Comparison of ENCODE assay signal across 9 cellular contexts in genomic region chr14:105094193-105094907, GRCh38. TPM values are rescaled to one million over a fixed set of nuclear protein-coding genes. Genes with fewer than 3 reads are reported as not detected.
DNase-seq lines count a peak whose midpoint lies in the region; ATAC-seq and TF ChIP-seq lines count a peak whose summit lies in the region.
"Had no signal": no experiment of that assay in that cellular context is flagged by ENCODE, and none has a peak within 500 bp of the region (broad histone marks: within the 10 kb centered on the region; RNA-seq: fewer than 3 reads in every experiment).

No MANE protein-coding gene starts in this region.

- H3K4ac ChIP-seq in mesendoderm (ENCODE audit: low read depth, low read length), result no peak overlapping the region

- H4K8ac ChIP-seq in mesendoderm (ENCODE audit: low read depth, low read length), result no peak overlapping the region

- H3K4me1 ChIP-seq in body of pancreas (peaks cover 47% of the 10 kb centered on the region), mesendoderm (ENCODE audit: control insufficient read depth, low read depth, low read length) (peaks cover 3% of the 10 kb centered on the region)

- no peaks in the 10 kb centered on the region for H3K9me3 ChIP-seq in body of pancreas

- H3K4me3 ChIP-seq in body of pancreas (no peak overlapping the region), mesendoderm (ENCODE audit: low read length) (no peak overlapping the region)

- H3K9me3 Mint-ChIP-seq in activated T-cell treated with anti-CD3 and anti-CD28 coated beads, Interleukin-2, amount 50 U/mL, for 72 hours, result peaks cover 0 to under 1% of the 10 kb centered on the region in 2 donors
- peaks cover 4% of the 10 kb centered on the region for H3K9me3 Mint-ChIP-seq in type B pancreatic cell

- intact Hi-C loops in body of pancreas (cut with DNase I), result loop anchor here (10.0 kb wide), 1 partner anchor 200 kb away; no protein-coding TSS in a partner anchor

- peak overlapping the region; percentile 83 to 84 for H3K4me3 Mint-ChIP-seq in activated T-cell treated with anti-CD3 and anti-CD28 coated beads, Interleukin-2, amount 50 U/mL, for 72 hours
- H3K4me3 Mint-ChIP-seq in type B pancreatic cell, result peak overlapping the region; percentile 79

- H3K79me1 ChIP-seq in mesendoderm (ENCODE audit: low read length), result no peaks in the 10 kb centered on the region

- TF ChIP-seq CTCF in body of pancreas (IDR thresholded peaks at IDR 0.05), result no peak
- no peak for TF ChIP-seq CTCF in type B pancreatic cell (conservative IDR thresholded peaks at IDR 0.05)

- H3K27ac ChIP-seq in body of pancreas, result peak overlapping the region in 3 of 4 donors; percentile 88 to 93 (median 93)
- H3K27ac ChIP-seq in mesendoderm (ENCODE audit: low read depth, low read length), result no peak overlapping the region
- H3K27ac ChIP-seq: HL-60 had no signal

- no peak overlapping the region for H2BK120ac ChIP-seq in mesendoderm (ENCODE audit: low read depth, low read length)

- H3K27me3 ChIP-seq in body of pancreas, result no peaks in the 10 kb centered on the region
- H3K27me3 ChIP-seq in mesendoderm (ENCODE audit: insufficient read depth, low read length, poor library complexity), result no peaks in the 10 kb centered on the region

- H2AK5ac ChIP-seq in mesendoderm (ENCODE audit: low read length), result no peak overlapping the region

- no peaks in the 10 kb centered on the region for H3K27me3 Mint-ChIP-seq in activated T-cell treated with anti-CD3 and anti-CD28 coated beads, Interleukin-2, amount 50 U/mL, for 72 hours (ENCODE audit: low read depth)
- peaks cover 3% of the 10 kb centered on the region for H3K27me3 Mint-ChIP-seq in type B pancreatic cell

- no peak for DNase-seq in activated T-cell treated with anti-CD3 and anti-CD28 coated beads, Interleukin-2, amount 50 U/mL, for 72 hours
- no peak for DNase-seq in activated T-cell treated with anti-CD3 and anti-CD28 coated beads, Interleukin-2, amount 50 U/mL, for 1 hour
- no peak for DNase-seq in body of pancreas
- no peak for DNase-seq in mesendoderm
- no peak for DNase-seq in type B pancreatic cell (ENCODE audit: extremely low spot score, unreplicated experiment)
- DNase-seq in HPDE6-E6E7 (ENCODE audit: extremely low spot score), result no peak

- H3K36me3 ChIP-seq in body of pancreas (replicated peaks in 1 of 2; ENCODE audit: insufficient read depth in 1 of 2, low read depth in 2 of 2) (no peaks in the 10 kb centered on the region), mesendoderm (ENCODE audit: control insufficient read depth, insufficient read depth, low read length) (no peaks in the 10 kb centered on the region)

- H2BK15ac ChIP-seq in mesendoderm (replicated peaks; ENCODE audit: low read depth), result no peak overlapping the region

- H3K18ac ChIP-seq in mesendoderm (ENCODE audit: low read length), result no peak overlapping the region

- H3K4me2 ChIP-seq in mesendoderm (ENCODE audit: low read length), result peak overlapping the region; percentile 54

- WGBS in body of pancreas, 2 donors, result 59 to 70% methylated on average over 9 to 12 of the region's 14 CpGs
- WGBS in mesendoderm (ENCODE audit: extremely low coverage, insufficient coverage, low lambda C conversion rate), result no CpG with 5 or more reads among the region's 14 CpGs

- peaks cover 28% of the 10 kb centered on the region for H3K4me1 Mint-ChIP-seq in activated T-cell treated with anti-CD3 and anti-CD28 coated beads, Interleukin-2, amount 50 U/mL, for 72 hours (ENCODE audit: low read depth)
- H3K4me1 Mint-ChIP-seq in type B pancreatic cell (ENCODE audit: unreplicated experiment), result peaks cover 11% of the 10 kb centered on the region

- peak in 1 of 2 donors; percentile 4 for ATAC-seq in activated T-cell treated with anti-CD3 and anti-CD28 coated beads, Interleukin-2, amount 50 U/mL, for 72 hours (replicated peaks in 1 of 2)
- ATAC-seq in body of pancreas, result no peak
- no peak for ATAC-seq in GM18909 (IDR thresholded peaks at IDR 0.05; ENCODE audit: poor library complexity, unreplicated experiment)
- ATAC-seq in HG03108 (IDR thresholded peaks at IDR 0.05; ENCODE audit: unreplicated experiment), result no peak

- H3K9ac ChIP-seq in mesendoderm (ENCODE audit: low read length), result peak overlapping the region; percentile 31

- H4K5ac ChIP-seq in mesendoderm (ENCODE audit: low read length), result no peak overlapping the region

- H3K36me3 Mint-ChIP-seq in activated T-cell treated with anti-CD3 and anti-CD28 coated beads, Interleukin-2, amount 50 U/mL, for 72 hours (ENCODE audit: insufficient read depth in 2 of 2), result peaks cover 0 to 2% of the 10 kb centered on the region in 2 donors
- H3K36me3 Mint-ChIP-seq in type B pancreatic cell, result peaks cover 8% of the 10 kb centered on the region

- H3K79me2 ChIP-seq in mesendoderm (ENCODE audit: control insufficient read depth, insufficient read depth, low read length), result no peaks in the 10 kb centered on the region

- H3K23ac ChIP-seq in mesendoderm (ENCODE audit: low read length), result peak overlapping the region; percentile 17

- TF ChIP-seq POLR2A in body of pancreas (IDR thresholded peaks at IDR 0.05), result no peak

- H3K27ac Mint-ChIP-seq in activated T-cell treated with anti-CD3 and anti-CD28 coated beads, Interleukin-2, amount 50 U/mL, for 72 hours, result no peak overlapping the region
- H3K27ac Mint-ChIP-seq in type B pancreatic cell, result peak overlapping the region; percentile 48

- no peak overlapping the region for H2BK5ac ChIP-seq in mesendoderm (ENCODE audit: low read length)

- H3K56ac ChIP-seq in mesendoderm (ENCODE audit: low read length), result peak overlapping the region; percentile 67

RNA-seq across cellular contexts. Expression of gene GPR132, which starts 29.1 kb away (rescaled TPM):
- 10 to 100 TPM; 38.2 to 49.6 TPM for total RNA-seq in activated T-cell treated with anti-CD3 and anti-CD28 coated beads, Interleukin-2, amount 50 U/mL, for 72 hours
- 1 to 10 TPM in 1 of 2 donors, not detected in 1; 1.0 TPM for total RNA-seq in body of pancreas
- polyA plus RNA-seq in mesendoderm (2013, experiment 1 of 2), result not detected
- not detected for polyA plus RNA-seq in mesendoderm (2013, experiment 2 of 2)
- 0.24 and 0.33 TPM in 2 replicates for total RNA-seq in type B pancreatic cell (ENCODE audit: low replicate concordance)

Comparison
In these comparisons a context has a peak if more than half of its experiments do, and no peak if none do; other contexts are left out.
1. RNA of gene GPR132, which starts 29.1 kb away (total RNA-seq): 38.2 to 49.6 TPM in activated T-cell treated with anti-CD3 and anti-CD28 coated beads, Interleukin-2, amount 50 U/mL, for 72 hours; 1.0 TPM in body of pancreas and 0.24 to 0.33 TPM in type B pancreatic cell; every median in the first group is over 10 times any median in the second.